ENCODE assay signal across 8 cellular contexts in genomic region chr7:91473619-91474018, GRCh38.
"Had no signal": no experiment of that assay in that cellular context is flagged by ENCODE, and none has a peak within 500 bp of the region (broad histone marks: within the 10 kb centered on the region; RNA-seq: fewer than 3 reads in every experiment).

No MANE protein-coding gene starts in this region.

- DNase-seq: GDM1, GF-D8 had no signal

- ATAC-seq: GM12878 had no signal

- FAIRE-seq: G401.6, GM12878, GM12891, GM12892, GM18507, GM19239 had no signal

- H3K4me3 ChIP-seq: GM12878 had no signal
